Comparison of ENCODE assay signal across 4 cellular contexts in the genomic region with DNA sequence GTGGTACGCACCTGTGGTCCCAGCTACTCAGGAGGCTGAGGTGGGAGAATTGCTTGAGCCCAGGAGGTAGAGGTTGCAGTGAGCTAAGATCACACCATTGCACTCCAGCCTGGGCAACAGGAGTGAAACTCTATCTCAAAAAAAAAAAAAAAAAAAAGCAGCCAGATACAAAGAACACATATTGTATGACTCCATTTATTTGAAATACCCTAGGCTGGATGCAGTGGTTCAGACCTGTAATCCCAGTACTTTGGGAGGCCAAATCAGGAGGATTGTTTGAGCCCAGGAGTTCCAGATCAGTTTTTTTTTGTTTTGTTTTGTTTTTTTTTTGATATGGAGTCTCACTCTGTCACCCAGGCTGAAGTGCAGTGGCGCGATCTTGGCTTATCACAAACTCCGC. TPM values are rescaled to one million over a fixed set of nuclear protein-coding genes. Genes with fewer than 3 reads are reported as not detected.
"Had no signal": no experiment of that assay in that cellular context is flagged by ENCODE, and none has a peak within 500 bp of the region (broad histone marks: within the 10 kb centered on the region; RNA-seq: fewer than 3 reads in every experiment).

No MANE protein-coding gene starts in this region.

RNA-seq across cellular contexts. Expression of gene FAM180B, which starts 24.1 kb away (rescaled TPM):
- total RNA-seq: LHCN-M2, MCF 10A, PC-3, Peyer's patch had no signal
